ENCODE assay signal across 11 cellular contexts in genomic region chr12:81942588-81942987, GRCh38.
DNase-seq lines count a peak whose midpoint lies in the region; ATAC-seq and TF ChIP-seq lines count a peak whose summit lies in the region.
"Had no signal": no experiment of that assay in that cellular context is flagged by ENCODE, and none has a peak within 500 bp of the region (broad histone marks: within the 10 kb centered on the region; RNA-seq: fewer than 3 reads in every experiment).

No MANE protein-coding gene starts in this region.

- H3K4me3 Mint-ChIP-seq in activated T-cell treated with anti-CD3 and anti-CD28 coated beads, Interleukin-2, amount 50 U/mL, for 4 hours, result peak overlapping the region; percentile 24
- peak overlapping the region; percentile 45 for H3K4me3 Mint-ChIP-seq in stimulated activated naive CD8-positive, alpha-beta T cell treated with anti-CD3 and anti-CD28 coated beads, Interleukin-15, Interleukin-2, amounts not matched to agents 100 ng/mL and 50 ng/mL, for 24 hours

- H3K9me3 Mint-ChIP-seq in activated T-cell treated with anti-CD3 and anti-CD28 coated beads, Interleukin-2, amount 50 U/mL, for 4 hours, result peaks cover 5% of the 10 kb centered on the region
- H3K9me3 Mint-ChIP-seq in stimulated activated naive CD8-positive, alpha-beta T cell treated with anti-CD3 and anti-CD28 coated beads, Interleukin-15, Interleukin-2, amounts not matched to agents 100 ng/mL and 50 ng/mL, for 24 hours, result no peaks in the 10 kb centered on the region

- TF ChIP-seq CTCF in brain microvascular endothelial cell (IDR thresholded peaks at IDR 0.05; ENCODE audit: low read depth, low read length, missing control alignments), result no peak

- H3K27ac Mint-ChIP-seq in stimulated activated naive CD8-positive, alpha-beta T cell treated with anti-CD3 and anti-CD28 coated beads, Interleukin-15, Interleukin-2, amounts not matched to agents 100 ng/mL and 50 ng/mL, for 24 hours, result peak overlapping the region; percentile 68

- H3K27ac ChIP-seq in brain microvascular endothelial cell, result no peak overlapping the region
- H3K27ac ChIP-seq: colonic mucosa, RWPE1 had no signal

- H3K36me3 ChIP-seq in brain microvascular endothelial cell (replicated peaks), result no peaks in the 10 kb centered on the region
- H3K36me3 ChIP-seq: colonic mucosa had no signal

- no peak overlapping the region for H3K4me3 ChIP-seq in brain microvascular endothelial cell (ENCODE audit: low read depth, low read length)
- H3K4me3 ChIP-seq: colonic mucosa had no signal

- no peak for DNase-seq in activated T-cell treated with anti-CD3 and anti-CD28 coated beads, Interleukin-2, amount 50 U/mL, for 4 hours
- no peak for DNase-seq in activated T-cell treated with anti-CD3 and anti-CD28 coated beads, Interleukin-2, amount 50 U/mL, for 48 hours
- DNase-seq in SW480 (ENCODE audit: low spot score), result peak; percentile 8
- no peak for DNase-seq in stimulated activated CD4-positive, alpha-beta T cell treated with anti-CD3 and anti-CD28 coated beads, Interleukin-15, amount 100 ng/mL, for 24 hours
- DNase-seq in brain microvascular endothelial cell, result no peak
- DNase-seq in ureter (ENCODE audit: low spot score), result no peak
- DNase-seq: colonic mucosa, NCI-H1092 treated with DMSO at 0.1 percent for 48 hours had no signal

- H3K27me3 Mint-ChIP-seq in activated T-cell treated with anti-CD3 and anti-CD28 coated beads, Interleukin-2, amount 50 U/mL, for 4 hours (ENCODE audit: low read depth), result no peaks in the 10 kb centered on the region
- no peaks in the 10 kb centered on the region for H3K27me3 Mint-ChIP-seq in stimulated activated naive CD8-positive, alpha-beta T cell treated with anti-CD3 and anti-CD28 coated beads, Interleukin-15, Interleukin-2, amounts not matched to agents 100 ng/mL and 50 ng/mL, for 24 hours

- in situ Hi-C loops in brain microvascular endothelial cell (cut with HindIII; ENCODE audit: low pct_ligation_motif_present, low sequenced_read_pairs), result no loop called here

- no peaks in the 10 kb centered on the region for H3K36me3 Mint-ChIP-seq in activated T-cell treated with anti-CD3 and anti-CD28 coated beads, Interleukin-2, amount 50 U/mL, for 4 hours (ENCODE audit: insufficient read depth)
- H3K36me3 Mint-ChIP-seq in stimulated activated naive CD8-positive, alpha-beta T cell treated with anti-CD3 and anti-CD28 coated beads, Interleukin-15, Interleukin-2, amounts not matched to agents 100 ng/mL and 50 ng/mL, for 24 hours (ENCODE audit: low read depth), result no peaks in the 10 kb centered on the region

- H3K27me3 ChIP-seq in brain microvascular endothelial cell (replicated peaks), result no peaks in the 10 kb centered on the region
- H3K27me3 ChIP-seq: colonic mucosa had no signal

- H3K4me1 Mint-ChIP-seq in activated T-cell treated with anti-CD3 and anti-CD28 coated beads, Interleukin-2, amount 50 U/mL, for 4 hours (ENCODE audit: low read depth), result peaks cover 45% of the 10 kb centered on the region
- peaks cover 35% of the 10 kb centered on the region for H3K4me1 Mint-ChIP-seq in stimulated activated naive CD8-positive, alpha-beta T cell treated with anti-CD3 and anti-CD28 coated beads, Interleukin-15, Interleukin-2, amounts not matched to agents 100 ng/mL and 50 ng/mL, for 24 hours (ENCODE audit: low read depth)

- ATAC-seq in activated T-cell treated with anti-CD3 and anti-CD28 coated beads, Interleukin-2, amount 50 U/mL, for 4 hours, result peak in 1 of 2 donors; percentile 43
- ATAC-seq in HG03159 (IDR thresholded peaks at IDR 0.05; ENCODE audit: unreplicated experiment), result peak; percentile 75
